1 cellular context compared by ENCODE assay signal in the genomic region with DNA sequence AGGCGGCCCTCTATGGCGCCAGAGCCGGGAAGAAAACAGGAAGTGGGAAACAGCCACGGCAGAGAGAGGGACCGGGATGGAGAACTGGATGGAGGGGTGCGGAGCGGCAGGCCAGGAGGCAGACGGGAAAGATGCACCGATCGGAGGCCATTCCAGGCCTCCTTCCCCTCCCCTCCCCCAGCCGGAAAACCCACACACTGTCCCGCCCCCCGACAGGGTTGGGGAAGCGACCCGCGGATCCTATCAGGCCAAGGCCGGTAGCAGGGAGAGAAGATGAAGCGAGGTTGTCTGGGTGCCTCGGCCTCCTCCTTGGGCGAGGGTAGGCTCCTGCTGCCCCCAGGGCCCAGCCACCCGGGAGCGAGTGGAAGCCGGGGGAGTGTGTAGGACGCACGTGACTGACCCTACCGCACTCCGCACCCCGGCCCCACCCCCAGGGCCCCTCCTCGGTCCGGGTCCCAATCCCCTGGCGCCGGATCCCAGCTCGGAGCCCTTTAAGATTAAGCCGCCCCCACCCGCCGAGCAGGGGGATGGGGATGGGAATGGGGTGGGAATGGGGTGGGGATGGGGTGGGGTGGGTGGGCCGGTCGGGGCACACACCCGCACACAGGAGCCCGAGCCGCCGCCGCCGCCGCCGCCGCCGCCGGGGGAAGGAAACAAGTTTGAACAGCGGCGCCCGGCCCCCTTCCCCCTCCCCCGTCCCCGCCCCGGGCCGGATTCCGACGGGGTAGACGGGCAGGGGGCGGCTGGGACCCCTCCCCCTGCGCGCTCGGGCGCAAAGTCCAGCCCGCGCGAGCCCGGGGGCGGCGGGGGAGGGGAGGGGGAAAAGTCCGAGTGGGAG.
TF ChIP-seq lines count a peak whose summit lies in the region.

No MANE protein-coding gene starts in this region.

TF ChIP-seq in HEK293, 187 proteins besides CTCF, POLR2A, EP300 and RAD21 (continued from another document and continues in another):
- TF ChIP-seq, protein P1, sequence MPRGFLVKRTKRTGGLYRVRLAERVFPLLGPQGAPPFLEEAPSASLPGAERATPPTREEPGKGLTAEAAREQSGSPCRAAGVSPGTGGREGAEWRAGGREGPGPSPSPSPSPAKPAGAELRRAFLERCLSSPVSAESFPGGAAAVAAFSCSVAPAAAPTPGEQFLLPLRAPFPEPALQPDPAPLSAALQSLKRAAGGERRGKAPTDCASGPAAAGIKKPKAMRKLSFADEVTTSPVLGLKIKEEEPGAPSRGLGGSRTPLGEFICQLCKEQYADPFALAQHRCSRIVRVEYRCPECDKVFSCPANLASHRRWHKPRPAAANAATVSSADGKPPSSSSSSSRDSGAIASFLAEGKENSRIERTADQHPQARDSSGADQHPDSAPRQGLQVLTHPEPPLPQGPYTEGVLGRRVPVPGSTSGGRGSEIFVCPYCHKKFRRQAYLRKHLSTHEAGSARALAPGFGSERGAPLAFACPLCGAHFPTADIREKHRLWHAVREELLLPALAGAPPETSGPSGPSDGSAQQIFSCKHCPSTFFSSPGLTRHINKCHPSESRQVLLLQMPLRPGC (tag by site-specific recombination; IDR thresholded peaks at IDR 0.05): 0 out of 2 replicates have a peak, but pooled peaks have one; percentile 24
- no peak for TF ChIP-seq HOXD13 (CRISPR knock-in tag; IDR thresholded peaks at IDR 0.05; ENCODE audit: borderline replicate concordance)
- peak; percentile 53 for TF ChIP-seq ZNF600 (tag by site-specific recombination; IDR thresholded peaks at IDR 0.05)
- peak; percentile 58 for TF ChIP-seq SP7 (tag by site-specific recombination; IDR thresholded peaks at IDR 0.05)
- TF ChIP-seq ZNF140 (tag by site-specific recombination; IDR thresholded peaks at IDR 0.05): no peak
- TF ChIP-seq, protein P2, sequence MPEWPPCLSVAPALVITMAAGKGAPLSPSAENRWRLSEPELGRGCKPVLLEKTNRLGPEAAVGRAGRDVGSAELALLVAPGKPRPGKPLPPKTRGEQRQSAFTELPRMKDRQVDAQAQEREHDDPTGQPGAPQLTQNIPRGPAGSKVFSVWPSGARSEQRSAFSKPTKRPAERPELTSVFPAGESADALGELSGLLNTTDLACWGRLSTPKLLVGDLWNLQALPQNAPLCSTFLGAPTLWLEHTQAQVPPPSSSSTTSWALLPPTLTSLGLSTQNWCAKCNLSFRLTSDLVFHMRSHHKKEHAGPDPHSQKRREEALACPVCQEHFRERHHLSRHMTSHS (tag by site-specific recombination; IDR thresholded peaks at IDR 0.05): no peak
- 0 out of 2 replicates have a peak, but pooled peaks have one; percentile 40 for TF ChIP-seq ZNF423 (tag by site-specific recombination; IDR thresholded peaks at IDR 0.05)
- TF ChIP-seq, protein P3, sequence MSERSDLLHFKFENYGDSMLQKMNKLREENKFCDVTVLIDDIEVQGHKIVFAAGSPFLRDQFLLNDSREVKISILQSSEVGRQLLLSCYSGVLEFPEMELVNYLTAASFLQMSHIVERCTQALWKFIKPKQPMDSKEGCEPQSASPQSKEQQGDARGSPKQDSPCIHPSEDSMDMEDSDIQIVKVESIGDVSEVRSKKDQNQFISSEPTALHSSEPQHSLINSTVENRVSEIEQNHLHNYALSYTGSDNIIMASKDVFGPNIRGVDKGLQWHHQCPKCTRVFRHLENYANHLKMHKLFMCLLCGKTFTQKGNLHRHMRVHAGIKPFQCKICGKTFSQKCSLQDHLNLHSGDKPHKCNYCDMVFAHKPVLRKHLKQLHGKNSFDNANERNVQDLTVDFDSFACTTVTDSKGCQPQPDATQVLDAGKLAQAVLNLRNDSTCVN (tag by site-specific recombination; optimal IDR thresholded peaks at IDR 0.05): no peak
- TF ChIP-seq ZSCAN30 (tag by site-specific recombination; IDR thresholded peaks at IDR 0.05): peak; percentile 58; the same call in 1 of the 2 replicates
- TF ChIP-seq ZNF654 (tag by site-specific recombination; IDR thresholded peaks at IDR 0.05; ENCODE audit: low read depth): no peak
- peak; percentile 97 for TF ChIP-seq ZBTB20 (tag by site-specific recombination; IDR thresholded peaks at IDR 0.05)
- TF ChIP-seq ZNF658 (tag by site-specific recombination; IDR thresholded peaks at IDR 0.05): no peak
- TF ChIP-seq ZIC2 (tag by site-specific recombination; IDR thresholded peaks at IDR 0.05): peak; percentile 68
- TF ChIP-seq ZNF521 (tag by site-specific recombination; IDR thresholded peaks at IDR 0.05): no peak
- TF ChIP-seq OSR2 (tag by site-specific recombination; IDR thresholded peaks at IDR 0.05): peak; percentile 67; the same call in 1 of the 2 replicates
- TF ChIP-seq ZNF132 (tag by site-specific recombination; IDR thresholded peaks at IDR 0.05; ENCODE audit: borderline replicate concordance): no peak
- TF ChIP-seq ZBTB21 (tag by site-specific recombination; IDR thresholded peaks at IDR 0.05): 0 out of 2 replicates have a peak, but pooled peaks have one; percentile 10
- TF ChIP-seq ZNF555 (tag by site-specific recombination; conservative IDR thresholded peaks at IDR 0.05): no peak
- 0 out of 2 replicates have a peak, but pooled peaks have one; percentile 5 for TF ChIP-seq ZBTB1 (tag by site-specific recombination; IDR thresholded peaks at IDR 0.05)
- TF ChIP-seq MZF1 (tag by site-specific recombination; IDR thresholded peaks at IDR 0.05; ENCODE audit: borderline replicate concordance): peak; percentile 26; the same call in 1 of the 2 replicates
- no peak for TF ChIP-seq PRDM1 (tag by site-specific recombination; IDR thresholded peaks at IDR 0.05)
- peak; percentile 89 for TF ChIP-seq KLF9 (tag by site-specific recombination; IDR thresholded peaks at IDR 0.05; ENCODE audit: low read depth)
- no peak for TF ChIP-seq ZNF239 (tag by site-specific recombination; IDR thresholded peaks at IDR 0.05)
- no peak for TF ChIP-seq ZNF510 (tag by site-specific recombination; IDR thresholded peaks at IDR 0.05; ENCODE audit: insufficient replicate concordance)
- no peak for TF ChIP-seq ZNF157 (tag by site-specific recombination; IDR thresholded peaks at IDR 0.05)
- TF ChIP-seq BCL11B (tag by site-specific recombination; IDR thresholded peaks at IDR 0.05; ENCODE audit: low read depth): peak; percentile 81; the same call in 1 of the 2 replicates
- peak; percentile 64; the same call in 1 of the 2 replicates for TF ChIP-seq ZBTB48 (tag by site-specific recombination; IDR thresholded peaks at IDR 0.05)
- TF ChIP-seq, protein P4, sequence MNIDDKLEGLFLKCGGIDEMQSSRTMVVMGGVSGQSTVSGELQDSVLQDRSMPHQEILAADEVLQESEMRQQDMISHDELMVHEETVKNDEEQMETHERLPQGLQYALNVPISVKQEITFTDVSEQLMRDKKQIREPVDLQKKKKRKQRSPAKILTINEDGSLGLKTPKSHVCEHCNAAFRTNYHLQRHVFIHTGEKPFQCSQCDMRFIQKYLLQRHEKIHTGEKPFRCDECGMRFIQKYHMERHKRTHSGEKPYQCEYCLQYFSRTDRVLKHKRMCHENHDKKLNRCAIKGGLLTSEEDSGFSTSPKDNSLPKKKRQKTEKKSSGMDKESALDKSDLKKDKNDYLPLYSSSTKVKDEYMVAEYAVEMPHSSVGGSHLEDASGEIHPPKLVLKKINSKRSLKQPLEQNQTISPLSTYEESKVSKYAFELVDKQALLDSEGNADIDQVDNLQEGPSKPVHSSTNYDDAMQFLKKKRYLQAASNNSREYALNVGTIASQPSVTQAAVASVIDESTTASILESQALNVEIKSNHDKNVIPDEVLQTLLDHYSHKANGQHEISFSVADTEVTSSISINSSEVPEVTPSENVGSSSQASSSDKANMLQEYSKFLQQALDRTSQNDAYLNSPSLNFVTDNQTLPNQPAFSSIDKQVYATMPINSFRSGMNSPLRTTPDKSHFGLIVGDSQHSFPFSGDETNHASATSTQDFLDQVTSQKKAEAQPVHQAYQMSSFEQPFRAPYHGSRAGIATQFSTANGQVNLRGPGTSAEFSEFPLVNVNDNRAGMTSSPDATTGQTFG (tag by site-specific recombination; IDR thresholded peaks at IDR 0.05; ENCODE audit: borderline replicate concordance): no peak
- TF ChIP-seq, protein P5, sequence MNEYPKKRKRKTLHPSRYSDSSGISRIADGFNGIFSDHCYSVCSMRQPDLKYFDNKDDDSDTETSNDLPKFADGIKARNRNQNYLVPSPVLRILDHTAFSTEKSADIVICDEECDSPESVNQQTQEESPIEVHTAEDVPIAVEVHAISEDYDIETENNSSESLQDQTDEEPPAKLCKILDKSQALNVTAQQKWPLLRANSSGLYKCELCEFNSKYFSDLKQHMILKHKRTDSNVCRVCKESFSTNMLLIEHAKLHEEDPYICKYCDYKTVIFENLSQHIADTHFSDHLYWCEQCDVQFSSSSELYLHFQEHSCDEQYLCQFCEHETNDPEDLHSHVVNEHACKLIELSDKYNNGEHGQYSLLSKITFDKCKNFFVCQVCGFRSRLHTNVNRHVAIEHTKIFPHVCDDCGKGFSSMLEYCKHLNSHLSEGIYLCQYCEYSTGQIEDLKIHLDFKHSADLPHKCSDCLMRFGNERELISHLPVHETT (tag by site-specific recombination; IDR thresholded peaks at IDR 0.05): peak; percentile 11; the same call in 1 of the 2 replicates
- peak; percentile 77 for TF ChIP-seq GLIS1 (tag by site-specific recombination; IDR thresholded peaks at IDR 0.05)
- peak; percentile 93 for TF ChIP-seq GLIS2 (tag by site-specific recombination; IDR thresholded peaks at IDR 0.05)
- TF ChIP-seq ZXDB (tag by site-specific recombination; IDR thresholded peaks at IDR 0.05): peak; percentile 75
- TF ChIP-seq, protein P6, sequence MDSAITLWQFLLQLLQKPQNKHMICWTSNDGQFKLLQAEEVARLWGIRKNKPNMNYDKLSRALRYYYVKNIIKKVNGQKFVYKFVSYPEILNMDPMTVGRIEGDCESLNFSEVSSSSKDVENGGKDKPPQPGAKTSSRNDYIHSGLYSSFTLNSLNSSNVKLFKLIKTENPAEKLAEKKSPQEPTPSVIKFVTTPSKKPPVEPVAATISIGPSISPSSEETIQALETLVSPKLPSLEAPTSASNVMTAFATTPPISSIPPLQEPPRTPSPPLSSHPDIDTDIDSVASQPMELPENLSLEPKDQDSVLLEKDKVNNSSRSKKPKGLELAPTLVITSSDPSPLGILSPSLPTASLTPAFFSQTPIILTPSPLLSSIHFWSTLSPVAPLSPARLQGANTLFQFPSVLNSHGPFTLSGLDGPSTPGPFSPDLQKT (IDR thresholded peaks at IDR 0.05; ENCODE audit: borderline replicate concordance, low read depth, low read length): no peak
- TF ChIP-seq, protein P7, sequence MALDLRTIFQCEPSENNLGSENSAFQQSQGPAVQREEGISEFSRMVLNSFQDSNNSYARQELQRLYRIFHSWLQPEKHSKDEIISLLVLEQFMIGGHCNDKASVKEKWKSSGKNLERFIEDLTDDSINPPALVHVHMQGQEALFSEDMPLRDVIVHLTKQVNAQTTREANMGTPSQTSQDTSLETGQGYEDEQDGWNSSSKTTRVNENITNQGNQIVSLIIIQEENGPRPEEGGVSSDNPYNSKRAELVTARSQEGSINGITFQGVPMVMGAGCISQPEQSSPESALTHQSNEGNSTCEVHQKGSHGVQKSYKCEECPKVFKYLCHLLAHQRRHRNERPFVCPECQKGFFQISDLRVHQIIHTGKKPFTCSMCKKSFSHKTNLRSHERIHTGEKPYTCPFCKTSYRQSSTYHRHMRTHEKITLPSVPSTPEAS (tag by site-specific recombination; IDR thresholded peaks at IDR 0.05): peak; percentile 56; the same call in 1 of the 2 replicates
- peak; percentile 82 for TF ChIP-seq ZFHX2 (tag by site-specific recombination; conservative IDR thresholded peaks at IDR 0.05)
- peak; percentile 82 for TF ChIP-seq EGR2 (tag by site-specific recombination; IDR thresholded peaks at IDR 0.05; ENCODE audit: low read depth)
- TF ChIP-seq SP3 (tag by site-specific recombination; IDR thresholded peaks at IDR 0.05): peak; percentile 80
- TF ChIP-seq ZNF16 (tag by site-specific recombination; IDR thresholded peaks at IDR 0.05; ENCODE audit: low read depth): no peak
- TF ChIP-seq KLF16 (tag by site-specific recombination; IDR thresholded peaks at IDR 0.05): peak; percentile 97
- 0 out of 2 replicates have a peak, but pooled peaks have one; percentile 34 for TF ChIP-seq ZNF10 (tag by site-specific recombination; IDR thresholded peaks at IDR 0.05)
- TF ChIP-seq, protein P8, sequence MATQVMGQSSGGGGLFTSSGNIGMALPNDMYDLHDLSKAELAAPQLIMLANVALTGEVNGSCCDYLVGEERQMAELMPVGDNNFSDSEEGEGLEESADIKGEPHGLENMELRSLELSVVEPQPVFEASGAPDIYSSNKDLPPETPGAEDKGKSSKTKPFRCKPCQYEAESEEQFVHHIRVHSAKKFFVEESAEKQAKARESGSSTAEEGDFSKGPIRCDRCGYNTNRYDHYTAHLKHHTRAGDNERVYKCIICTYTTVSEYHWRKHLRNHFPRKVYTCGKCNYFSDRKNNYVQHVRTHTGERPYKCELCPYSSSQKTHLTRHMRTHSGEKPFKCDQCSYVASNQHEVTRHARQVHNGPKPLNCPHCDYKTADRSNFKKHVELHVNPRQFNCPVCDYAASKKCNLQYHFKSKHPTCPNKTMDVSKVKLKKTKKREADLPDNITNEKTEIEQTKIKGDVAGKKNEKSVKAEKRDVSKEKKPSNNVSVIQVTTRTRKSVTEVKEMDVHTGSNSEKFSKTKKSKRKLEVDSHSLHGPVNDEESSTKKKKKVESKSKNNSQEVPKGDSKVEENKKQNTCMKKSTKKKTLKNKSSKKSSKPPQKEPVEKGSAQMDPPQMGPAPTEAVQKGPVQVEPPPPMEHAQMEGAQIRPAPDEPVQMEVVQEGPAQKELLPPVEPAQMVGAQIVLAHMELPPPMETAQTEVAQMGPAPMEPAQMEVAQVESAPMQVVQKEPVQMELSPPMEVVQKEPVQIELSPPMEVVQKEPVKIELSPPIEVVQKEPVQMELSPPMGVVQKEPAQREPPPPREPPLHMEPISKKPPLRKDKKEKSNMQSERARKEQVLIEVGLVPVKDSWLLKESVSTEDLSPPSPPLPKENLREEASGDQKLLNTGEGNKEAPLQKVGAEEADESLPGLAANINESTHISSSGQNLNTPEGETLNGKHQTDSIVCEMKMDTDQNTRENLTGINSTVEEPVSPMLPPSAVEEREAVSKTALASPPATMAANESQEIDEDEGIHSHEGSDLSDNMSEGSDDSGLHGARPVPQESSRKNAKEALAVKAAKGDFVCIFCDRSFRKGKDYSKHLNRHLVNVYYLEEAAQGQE (tag by site-specific recombination; IDR thresholded peaks at IDR 0.05): no peak
- TF ChIP-seq ZNF394 (tag by site-specific recombination; IDR thresholded peaks at IDR 0.05; ENCODE audit: borderline replicate concordance): peak; percentile 58
- no peak for TF ChIP-seq ZNF19 (tag by site-specific recombination; IDR thresholded peaks at IDR 0.05; ENCODE audit: low read depth)
- TF ChIP-seq ZNF2 (tag by site-specific recombination; IDR thresholded peaks at IDR 0.05): no peak
- TF ChIP-seq ZNF626 (tag by site-specific recombination; IDR thresholded peaks at IDR 0.05): no peak
- TF ChIP-seq SALL2 (tag by site-specific recombination; IDR thresholded peaks at IDR 0.05; ENCODE audit: borderline replicate concordance): no peak
- TF ChIP-seq, protein P9, sequence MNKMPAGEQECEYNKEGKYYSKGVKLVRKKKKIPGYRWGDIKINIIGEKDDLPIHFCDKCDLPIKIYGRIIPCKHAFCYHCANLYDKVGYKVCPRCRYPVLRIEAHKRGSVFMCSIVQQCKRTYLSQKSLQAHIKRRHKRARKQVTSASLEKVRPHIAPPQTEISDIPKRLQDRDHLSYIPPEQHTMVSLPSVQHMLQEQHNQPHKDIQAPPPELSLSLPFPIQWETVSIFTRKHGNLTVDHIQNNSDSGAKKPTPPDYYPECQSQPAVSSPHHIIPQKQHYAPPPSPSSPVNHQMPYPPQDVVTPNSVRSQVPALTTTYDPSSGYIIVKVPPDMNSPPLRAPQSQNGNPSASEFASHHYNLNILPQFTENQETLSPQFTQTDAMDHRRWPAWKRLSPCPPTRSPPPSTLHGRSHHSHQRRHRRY (tag by site-specific recombination; IDR thresholded peaks at IDR 0.05): no peak
- no peak for TF ChIP-seq ZNF221 (tag by site-specific recombination; IDR thresholded peaks at IDR 0.05; ENCODE audit: borderline replicate concordance)
- TF ChIP-seq ZNF610 (tag by site-specific recombination; IDR thresholded peaks at IDR 0.05; ENCODE audit: borderline replicate concordance): peak; percentile 82
